In genomic region chr3:129718201-129718600, GRCh38 we compare ENCODE assay signal across 1 cellular context.
TF ChIP-seq lines count a peak whose summit lies in the region.

No MANE protein-coding gene starts in this region.

TF ChIP-seq in GM23338, 12 proteins besides CTCF, POLR2A, EP300 and RAD21 (continued from another document):
- TF ChIP-seq ETS1 (IDR thresholded peaks at IDR 0.05): no peak
- no peak for TF ChIP-seq EZH2 (IDR thresholded peaks at IDR 0.05; ENCODE audit: low read depth, unreplicated experiment)
- TF ChIP-seq ZNF462 (CRISPR knock-in tag; IDR thresholded peaks at IDR 0.05): no peak
- no peak for TF ChIP-seq STAT1 (IDR thresholded peaks at IDR 0.05; ENCODE audit: unreplicated experiment)
- TF ChIP-seq JUNB (IDR thresholded peaks at IDR 0.05; ENCODE audit: unreplicated experiment): no peak
- TF ChIP-seq NANOG (IDR thresholded peaks at IDR 0.05; ENCODE audit: borderline replicate concordance): no peak
- TF ChIP-seq POLR2AphosphoS5 (IDR thresholded peaks at IDR 0.05; ENCODE audit: low read depth): no peak
